In genomic region chr17:38868968-38869646, GRCh38 we compare ENCODE assay signal across 1 cellular context.
TF ChIP-seq lines count a peak whose summit lies in the region.

No MANE protein-coding gene starts in this region.

TF ChIP-seq in HepG2, 621 proteins besides CTCF, POLR2A, EP300 and RAD21 (continued from another document and continues in another):
- no peak for TF ChIP-seq NR0B2 (CRISPR knock-in tag; IDR thresholded peaks at IDR 0.05)
- peak; percentile 85 for TF ChIP-seq ZNF746 (CRISPR knock-in tag; IDR thresholded peaks at IDR 0.05)
- TF ChIP-seq JUN (CRISPR knock-in tag; IDR thresholded peaks at IDR 0.05): no peak
- peak; percentile 70; the same call in 1 of the 2 replicates for TF ChIP-seq ZNF687 (CRISPR knock-in tag; IDR thresholded peaks at IDR 0.05)
- TF ChIP-seq SOX13 (IDR thresholded peaks at IDR 0.05): peak; percentile 62; the same call in 1 of the 2 replicates
- peak in 1 of 2 experiments; percentile 39; a peak in 1 of 4 replicates for TF ChIP-seq SOX13 (CRISPR knock-in tag; conservative IDR thresholded peaks at IDR 0.05 in 1 of 2, IDR thresholded peaks at IDR 0.05 in 1 of 2)
- 0 out of 2 replicates have a peak, but pooled peaks have one; percentile 16 for TF ChIP-seq MAZ (IDR thresholded peaks at IDR 0.05; ENCODE audit: borderline replicate concordance, low read depth, low read length)
- no peak for TF ChIP-seq MAZ (CRISPR knock-in tag; IDR thresholded peaks at IDR 0.05; ENCODE audit: low read depth)
- peak; percentile 63; the same call in 1 of the 2 replicates for TF ChIP-seq TRIM24 (CRISPR knock-in tag; IDR thresholded peaks at IDR 0.05)
- peak; percentile 56; the same call in 1 of the 2 replicates for TF ChIP-seq ADNP (CRISPR knock-in tag; IDR thresholded peaks at IDR 0.05)
- no peak for TF ChIP-seq ZNF570 (CRISPR knock-in tag; IDR thresholded peaks at IDR 0.05; ENCODE audit: borderline replicate concordance)
- peak; percentile 30; the same call in 1 of the 2 replicates for TF ChIP-seq TBX3 (IDR thresholded peaks at IDR 0.05; ENCODE audit: borderline replicate concordance)
- 0 out of 2 replicates have a peak, but pooled peaks have one; percentile 64 for TF ChIP-seq ZNF367 (CRISPR knock-in tag; IDR thresholded peaks at IDR 0.05; ENCODE audit: borderline replicate concordance)
- TF ChIP-seq ZNF430 (CRISPR knock-in tag; IDR thresholded peaks at IDR 0.05): no peak; the same call in 1 of the 2 replicates
- peak; percentile 54; the same call in 1 of the 2 replicates for TF ChIP-seq PPARG (CRISPR knock-in tag; conservative IDR thresholded peaks at IDR 0.05)
- no peak for TF ChIP-seq CENPX (CRISPR knock-in tag; IDR thresholded peaks at IDR 0.05)
- TF ChIP-seq ELF1 (CRISPR knock-in tag; IDR thresholded peaks at IDR 0.05): peak; percentile 26; the same call in 1 of the 2 replicates
- TF ChIP-seq, protein P1, sequence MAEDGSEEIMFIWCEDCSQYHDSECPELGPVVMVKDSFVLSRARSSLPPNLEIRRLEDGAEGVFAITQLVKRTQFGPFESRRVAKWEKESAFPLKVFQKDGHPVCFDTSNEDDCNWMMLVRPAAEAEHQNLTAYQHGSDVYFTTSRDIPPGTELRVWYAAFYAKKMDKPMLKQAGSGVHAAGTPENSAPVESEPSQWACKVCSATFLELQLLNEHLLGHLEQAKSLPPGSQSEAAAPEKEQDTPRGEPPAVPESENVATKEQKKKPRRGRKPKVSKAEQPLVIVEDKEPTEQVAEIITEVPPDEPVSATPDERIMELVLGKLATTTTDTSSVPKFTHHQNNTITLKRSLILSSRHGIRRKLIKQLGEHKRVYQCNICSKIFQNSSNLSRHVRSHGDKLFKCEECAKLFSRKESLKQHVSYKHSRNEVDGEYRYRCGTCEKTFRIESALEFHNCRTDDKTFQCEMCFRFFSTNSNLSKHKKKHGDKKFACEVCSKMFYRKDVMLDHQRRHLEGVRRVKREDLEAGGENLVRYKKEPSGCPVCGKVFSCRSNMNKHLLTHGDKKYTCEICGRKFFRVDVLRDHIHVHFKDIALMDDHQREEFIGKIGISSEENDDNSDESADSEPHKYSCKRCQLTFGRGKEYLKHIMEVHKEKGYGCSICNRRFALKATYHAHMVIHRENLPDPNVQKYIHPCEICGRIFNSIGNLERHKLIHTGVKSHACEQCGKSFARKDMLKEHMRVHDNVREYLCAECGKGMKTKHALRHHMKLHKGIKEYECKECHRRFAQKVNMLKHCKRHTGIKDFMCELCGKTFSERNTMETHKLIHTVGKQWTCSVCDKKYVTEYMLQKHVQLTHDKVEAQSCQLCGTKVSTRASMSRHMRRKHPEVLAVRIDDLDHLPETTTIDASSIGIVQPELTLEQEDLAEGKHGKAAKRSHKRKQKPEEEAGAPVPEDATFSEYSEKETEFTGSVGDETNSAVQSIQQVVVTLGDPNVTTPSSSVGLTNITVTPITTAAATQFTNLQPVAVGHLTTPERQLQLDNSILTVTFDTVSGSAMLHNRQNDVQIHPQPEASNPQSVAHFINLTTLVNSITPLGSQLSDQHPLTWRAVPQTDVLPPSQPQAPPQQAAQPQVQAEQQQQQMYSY (CRISPR knock-in tag; IDR thresholded peaks at IDR 0.05): peak; percentile 33; the same call in 1 of the 2 replicates
- TF ChIP-seq ZMYM4 (CRISPR knock-in tag; IDR thresholded peaks at IDR 0.05): peak; percentile 18; the same call in 1 of the 2 replicates
- peak; percentile 68 for TF ChIP-seq ZNF331 (CRISPR knock-in tag; IDR thresholded peaks at IDR 0.05)
- TF ChIP-seq ZXDC (CRISPR knock-in tag; IDR thresholded peaks at IDR 0.05): peak; percentile 40; the same call in 1 of the 2 replicates
- peak; percentile 10; the same call in 1 of the 2 replicates for TF ChIP-seq HDAC1 (CRISPR knock-in tag; IDR thresholded peaks at IDR 0.05)
- peak; percentile 87 for TF ChIP-seq HOXA5 (CRISPR knock-in tag; IDR thresholded peaks at IDR 0.05)
- TF ChIP-seq, protein P2, sequence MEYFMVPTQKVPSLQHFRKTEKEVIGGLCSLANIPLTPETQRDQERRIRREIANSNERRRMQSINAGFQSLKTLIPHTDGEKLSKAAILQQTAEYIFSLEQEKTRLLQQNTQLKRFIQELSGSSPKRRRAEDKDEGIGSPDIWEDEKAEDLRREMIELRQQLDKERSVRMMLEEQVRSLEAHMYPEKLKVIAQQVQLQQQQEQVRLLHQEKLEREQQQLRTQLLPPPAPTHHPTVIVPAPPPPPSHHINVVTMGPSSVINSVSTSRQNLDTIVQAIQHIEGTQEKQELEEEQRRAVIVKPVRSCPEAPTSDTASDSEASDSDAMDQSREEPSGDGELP (IDR thresholded peaks at IDR 0.05; ENCODE audit: borderline replicate concordance, low read depth): peak; percentile 59; the same call in 1 of the 2 replicates
- peak; percentile 35; the same call in 1 of the 2 replicates for TF ChIP-seq MED13 (CRISPR knock-in tag; IDR thresholded peaks at IDR 0.05)
- TF ChIP-seq IRF1 (CRISPR knock-in tag; IDR thresholded peaks at IDR 0.05; ENCODE audit: low read depth): peak; percentile 41; the same call in 1 of the 2 replicates
- TF ChIP-seq, protein P3, sequence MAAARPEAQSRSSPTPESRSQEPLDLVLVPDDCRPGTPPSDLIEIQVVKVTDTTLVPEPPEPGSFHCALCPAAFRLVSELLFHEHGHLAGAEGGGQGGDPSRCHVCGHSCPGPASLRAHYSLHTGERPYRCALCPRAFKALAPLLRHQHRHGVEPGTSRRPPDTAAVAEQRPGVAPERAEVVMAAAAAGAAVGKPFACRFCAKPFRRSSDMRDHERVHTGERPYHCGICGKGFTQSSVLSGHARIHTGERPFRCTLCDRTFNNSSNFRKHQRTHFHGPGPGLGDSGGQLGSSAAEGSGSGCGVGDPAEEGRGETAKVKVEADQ (CRISPR knock-in tag; IDR thresholded peaks at IDR 0.05; ENCODE audit: borderline replicate concordance): no peak
- TF ChIP-seq TOE1 (CRISPR knock-in tag; IDR thresholded peaks at IDR 0.05): 0 out of 2 replicates have a peak, but pooled peaks have one; percentile 70
- TF ChIP-seq, protein P4, sequence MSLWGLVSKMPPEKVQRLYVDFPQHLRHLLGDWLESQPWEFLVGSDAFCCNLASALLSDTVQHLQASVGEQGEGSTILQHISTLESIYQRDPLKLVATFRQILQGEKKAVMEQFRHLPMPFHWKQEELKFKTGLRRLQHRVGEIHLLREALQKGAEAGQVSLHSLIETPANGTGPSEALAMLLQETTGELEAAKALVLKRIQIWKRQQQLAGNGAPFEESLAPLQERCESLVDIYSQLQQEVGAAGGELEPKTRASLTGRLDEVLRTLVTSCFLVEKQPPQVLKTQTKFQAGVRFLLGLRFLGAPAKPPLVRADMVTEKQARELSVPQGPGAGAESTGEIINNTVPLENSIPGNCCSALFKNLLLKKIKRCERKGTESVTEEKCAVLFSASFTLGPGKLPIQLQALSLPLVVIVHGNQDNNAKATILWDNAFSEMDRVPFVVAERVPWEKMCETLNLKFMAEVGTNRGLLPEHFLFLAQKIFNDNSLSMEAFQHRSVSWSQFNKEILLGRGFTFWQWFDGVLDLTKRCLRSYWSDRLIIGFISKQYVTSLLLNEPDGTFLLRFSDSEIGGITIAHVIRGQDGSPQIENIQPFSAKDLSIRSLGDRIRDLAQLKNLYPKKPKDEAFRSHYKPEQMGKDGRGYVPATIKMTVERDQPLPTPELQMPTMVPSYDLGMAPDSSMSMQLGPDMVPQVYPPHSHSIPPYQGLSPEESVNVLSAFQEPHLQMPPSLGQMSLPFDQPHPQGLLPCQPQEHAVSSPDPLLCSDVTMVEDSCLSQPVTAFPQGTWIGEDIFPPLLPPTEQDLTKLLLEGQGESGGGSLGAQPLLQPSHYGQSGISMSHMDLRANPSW (CRISPR knock-in tag; IDR thresholded peaks at IDR 0.05; ENCODE audit: borderline replicate concordance): peak; percentile 93; the same call in 1 of the 2 replicates
- peak; percentile 39 for TF ChIP-seq NFYC (CRISPR knock-in tag; IDR thresholded peaks at IDR 0.05)
- peak; percentile 85 for TF ChIP-seq SAP130 (CRISPR knock-in tag; IDR thresholded peaks at IDR 0.05; ENCODE audit: low read depth)
- TF ChIP-seq ZNF292 (CRISPR knock-in tag; IDR thresholded peaks at IDR 0.05; ENCODE audit: borderline replicate concordance, low read depth): peak; percentile 35; the same call in 1 of the 2 replicates
- no peak for TF ChIP-seq KDM5B (CRISPR knock-in tag; IDR thresholded peaks at IDR 0.05; ENCODE audit: borderline replicate concordance)
- peak; percentile 76 for TF ChIP-seq ZMYM3 (CRISPR knock-in tag; IDR thresholded peaks at IDR 0.05)
- TF ChIP-seq RELA (CRISPR knock-in tag; IDR thresholded peaks at IDR 0.05): 0 out of 2 replicates have a peak, but pooled peaks have one; percentile 50
- TF ChIP-seq TAF15 (IDR thresholded peaks at IDR 0.05; ENCODE audit: low read depth, low read length, poor library complexity, severe bottlenecking): peak; percentile 45
- TF ChIP-seq ZC3H13 (CRISPR knock-in tag; IDR thresholded peaks at IDR 0.05): 0 out of 2 replicates have a peak, but pooled peaks have one; percentile 47
- TF ChIP-seq ZNF616 (CRISPR knock-in tag; IDR thresholded peaks at IDR 0.05; ENCODE audit: low read depth): no peak
- TF ChIP-seq STAG1 (CRISPR knock-in tag; IDR thresholded peaks at IDR 0.05): peak; percentile 5; the same call in 1 of the 2 replicates
- TF ChIP-seq THAP11 (CRISPR knock-in tag; IDR thresholded peaks at IDR 0.05): peak; percentile 69
- no peak; the same call in 1 of the 2 replicates for TF ChIP-seq ZC3H4 (CRISPR knock-in tag; IDR thresholded peaks at IDR 0.05; ENCODE audit: borderline replicate concordance)
- TF ChIP-seq, protein P5, sequence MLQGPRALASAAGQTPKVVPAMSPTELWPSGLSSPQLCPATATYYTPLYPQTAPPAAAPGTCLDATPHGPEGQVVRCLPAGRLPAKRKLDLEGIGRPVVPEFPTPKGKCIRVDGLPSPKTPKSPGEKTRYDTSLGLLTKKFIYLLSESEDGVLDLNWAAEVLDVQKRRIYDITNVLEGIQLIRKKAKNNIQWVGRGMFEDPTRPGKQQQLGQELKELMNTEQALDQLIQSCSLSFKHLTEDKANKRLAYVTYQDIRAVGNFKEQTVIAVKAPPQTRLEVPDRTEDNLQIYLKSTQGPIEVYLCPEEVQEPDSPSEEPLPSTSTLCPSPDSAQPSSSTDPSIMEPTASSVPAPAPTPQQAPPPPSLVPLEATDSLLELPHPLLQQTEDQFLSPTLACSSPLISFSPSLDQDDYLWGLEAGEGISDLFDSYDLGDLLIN (CRISPR knock-in tag; IDR thresholded peaks at IDR 0.05; ENCODE audit: borderline replicate concordance): no peak
- TF ChIP-seq ZBTB21 (CRISPR knock-in tag; IDR thresholded peaks at IDR 0.05): 0 out of 2 replicates have a peak, but pooled peaks have one; percentile 47
- peak; percentile 81; the same call in 1 of the 2 replicates for TF ChIP-seq HOXA9 (CRISPR knock-in tag; IDR thresholded peaks at IDR 0.05; ENCODE audit: borderline replicate concordance)
